In genomic region chr6:31711233-31711632, GRCh38 we compare ENCODE assay signal across 17 cellular contexts. TPM values are rescaled to one million over a fixed set of nuclear protein-coding genes. Genes with fewer than 3 reads are reported as not detected.
DNase-seq lines count a peak whose midpoint lies in the region; FAIRE-seq and TF ChIP-seq lines count a peak whose summit lies in the region.
"Had no signal": no experiment of that assay in that cellular context is flagged by ENCODE, and none has a peak within 500 bp of the region (broad histone marks: within the 10 kb centered on the region; RNA-seq: fewer than 3 reads in every experiment).

No MANE protein-coding gene starts in this region.

- H4K20me1 ChIP-seq in endothelial cell of umbilical vein (replicated peaks; ENCODE audit: control insufficient read depth, extremely low read depth, insufficient read depth, low read length), result no peaks in the 10 kb centered on the region

- POLR2A ChIA-PET in endothelial cell of umbilical vein (lab: Charles Lee), result interaction anchor here (0.5 to 1.3 kb wide), 4 partner anchors 8 to 103 kb away, joined by 3 to 7 read pairs (median 3); partner anchors contain the start of genes ABHD16A and CLIC1

- CTCF ChIA-PET in activated naive CD4-positive, alpha-beta T cell treated with anti-CD3 and anti-CD28 coated beads, Interleukin-2, amount 10 ng/mL, durations not matched to agents 7 days and 5 days (lab: Charles Lee), result interaction anchor here (1.4 to 1.8 kb wide), 2 partner anchors 19 to 80 kb away, joined by 4 to 5 read pairs; no protein-coding TSS in a partner anchor
- CTCF ChIA-PET in activated naive CD4-positive, alpha-beta T cell treated with anti-CD3 and anti-CD28 coated beads for 36 hours (lab: Charles Lee), result interaction anchor here (0.6 to 1.1 kb wide), 4 partner anchors 20 to 172 kb away, joined by 3 to 4 read pairs (median 3); no protein-coding TSS in a partner anchor
- CTCF ChIA-PET in endothelial cell of umbilical vein (lab: Charles Lee), result interaction anchor here (1.2 to 2.3 kb wide), 5 partner anchors 9 to 58 kb away, joined by 3 to 14 read pairs (median 4); partner anchors contain the start of genes ABHD16A and DDAH2

- H3K4me3 ChIP-seq in endothelial cell of umbilical vein (replicated peaks in 1 of 3; ENCODE audit: insufficient read depth in 1 of 3, low read depth in 1 of 3, low read length in 3 of 3) (no peak overlapping the region), small intestine (ENCODE audit: low read depth in 1 of 2, low read length in 2 of 2) (no peak overlapping the region)

- dilution Hi-C loops in endothelial cell of umbilical vein (cut with MboI; ENCODE audit: extremely low pct_ligation_motif_present, low sequenced_read_pairs), result no loop called here

- no peak overlapping the region for H3K4me2 ChIP-seq in endothelial cell of umbilical vein (ENCODE audit: insufficient read depth, low read length)

- no peaks in the 10 kb centered on the region for H3K9me3 ChIP-seq in endothelial cell of umbilical vein (replicated peaks; ENCODE audit: control insufficient read depth, insufficient read depth, low read length)
- H3K9me3 ChIP-seq in small intestine (ENCODE audit: control insufficient read depth, low read depth), result no peaks in the 10 kb centered on the region

- 27 to 44% (median 43%) methylated on average over 8 of the region's 8 CpGs for WGBS in small intestine, 3 donors

- TF ChIP-seq POLR2A in endothelial cell of umbilical vein (IDR thresholded peaks at IDR 0.05; ENCODE audit: low read depth, low read length) (no peak), H54 (IDR thresholded peaks at IDR 0.05; ENCODE audit: low read depth, low read length) (no peak)

- H3K79me2 ChIP-seq in endothelial cell of umbilical vein (ENCODE audit: control insufficient read depth, insufficient read depth, low read length), result no peaks in the 10 kb centered on the region
- H3K79me2 ChIP-seq: parathyroid adenoma had no signal

- H2AFZ ChIP-seq in endothelial cell of umbilical vein (ENCODE audit: low read depth, low read length), result peak overlapping the region; percentile 52
- H2AFZ ChIP-seq: parathyroid adenoma had no signal

- intact Hi-C loops in activated naive CD4-positive, alpha-beta T cell treated with anti-CD3 and anti-CD28 coated beads for 36 hours (cut with micrococcal nuclease), result no loop called here
- intact Hi-C loops in endothelial cell of umbilical vein (cut with micrococcal nuclease), result no loop called here
- intact Hi-C loops in activated T-helper 2 cell treated with anti-CD3 and anti-CD28 coated beads, Interferon-gamma antibody, Interleukin-2, Interleukin-4, amounts not matched to agents 10 μg/mL and 5 μg/mL and 100 μg/mL, durations not matched to agents 14 hours and 24 hours and 36 hours (cut with micrococcal nuclease), result no loop called here

- no peaks in the 10 kb centered on the region for H3K27me3 ChIP-seq in endothelial cell of umbilical vein (ENCODE audit: control insufficient read depth in 2 of 2, insufficient read depth in 2 of 2, low read length in 2 of 2)
- no peaks in the 10 kb centered on the region for H3K27me3 ChIP-seq in small intestine (ENCODE audit: control insufficient read depth in 2 of 2, insufficient read depth in 2 of 2, low read length in 2 of 2)

- H3K27ac ChIP-seq in endothelial cell of umbilical vein (ENCODE audit: insufficient read depth, low read depth, low read length) (no peak overlapping the region), small intestine (ENCODE audit: low read depth in 1 of 2, low read length in 1 of 2) (no peak overlapping the region)
- H3K27ac ChIP-seq: parathyroid adenoma had no signal

- peaks cover 27% of the 10 kb centered on the region for H3K4me1 Mint-ChIP-seq in activated naive CD4-positive, alpha-beta T cell treated with anti-CD3 and anti-CD28 coated beads, Interleukin-2, amount 10 ng/mL, durations not matched to agents 7 days and 5 days
- H3K4me1 Mint-ChIP-seq in activated naive CD4-positive, alpha-beta T cell treated with anti-CD3 and anti-CD28 coated beads for 36 hours (ENCODE audit: low read depth), result peaks cover 8% of the 10 kb centered on the region
- H3K4me1 Mint-ChIP-seq in activated T-helper 2 cell treated with anti-CD3 and anti-CD28 coated beads, Interferon-gamma antibody, Interleukin-2, Interleukin-4, amounts not matched to agents 10 μg/mL and 5 μg/mL and 100 μg/mL, durations not matched to agents 14 hours and 24 hours and 36 hours (ENCODE audit: low read depth), result peaks cover 9% of the 10 kb centered on the region

- H3K36me3 ChIP-seq in endothelial cell of umbilical vein (ENCODE audit: control insufficient read depth in 2 of 2, extremely low read depth in 1 of 2, insufficient read depth in 2 of 2, low read length in 2 of 2) (no peaks in the 10 kb centered on the region), small intestine (ENCODE audit: control insufficient read depth in 2 of 2, insufficient read depth in 2 of 2, low read length in 2 of 2) (no peaks in the 10 kb centered on the region)

- no peak overlapping the region for H3K4me3 Mint-ChIP-seq in activated naive CD4-positive, alpha-beta T cell treated with anti-CD3 and anti-CD28 coated beads, Interleukin-2, amount 10 ng/mL, durations not matched to agents 7 days and 5 days
- no peak overlapping the region for H3K4me3 Mint-ChIP-seq in activated naive CD4-positive, alpha-beta T cell treated with anti-CD3 and anti-CD28 coated beads for 36 hours
- H3K4me3 Mint-ChIP-seq in activated T-helper 2 cell treated with anti-CD3 and anti-CD28 coated beads, Interferon-gamma antibody, Interleukin-2, Interleukin-4, amounts not matched to agents 10 μg/mL and 5 μg/mL and 100 μg/mL, durations not matched to agents 14 hours and 24 hours and 36 hours (ENCODE audit: low read depth), result no peak overlapping the region
- H3K4me3 Mint-ChIP-seq: T-helper 2 cell treated with Interferon-gamma antibody and Interleukin-4, amounts not matched to agents 5 μg/mL and 100 μg/mL, for 36 hours had no signal

- H3K27ac Mint-ChIP-seq in activated naive CD4-positive, alpha-beta T cell treated with anti-CD3 and anti-CD28 coated beads, Interleukin-2, amount 10 ng/mL, durations not matched to agents 7 days and 5 days, result peak overlapping the region; percentile 58
- no peak overlapping the region for H3K27ac Mint-ChIP-seq in activated naive CD4-positive, alpha-beta T cell treated with anti-CD3 and anti-CD28 coated beads for 36 hours
- H3K27ac Mint-ChIP-seq in activated T-helper 2 cell treated with anti-CD3 and anti-CD28 coated beads, Interferon-gamma antibody, Interleukin-2, Interleukin-4, amounts not matched to agents 10 μg/mL and 5 μg/mL and 100 μg/mL, durations not matched to agents 14 hours and 24 hours and 36 hours, result no peak overlapping the region

- no peaks in the 10 kb centered on the region for H3K9me1 ChIP-seq in endothelial cell of umbilical vein (replicated peaks; ENCODE audit: control insufficient read depth, extremely low read depth, insufficient read depth, low read length)

- no peak for DNase-seq in activated naive CD4-positive, alpha-beta T cell treated with anti-CD3 and anti-CD28 coated beads, Interleukin-2, amount 10 ng/mL, durations not matched to agents 7 days and 5 days
- DNase-seq in activated naive CD4-positive, alpha-beta T cell treated with anti-CD3 and anti-CD28 coated beads for 36 hours, result no peak
- peak; percentile 19 for DNase-seq in NOMO-1 treated with dmso at 0.1 percent for 144 hours (lab: John Stamatoyannopoulos, UW; ENCODE audit: unreplicated experiment)
- DNase-seq in endothelial cell of umbilical vein (ENCODE audit: low read depth, low spot score), result peak; percentile 20
- peak; percentile 61 for DNase-seq in small intestine
- no peak for DNase-seq in amygdala (lab: John Stamatoyannopoulos, UW)
- DNase-seq in activated T-helper 2 cell treated with anti-CD3 and anti-CD28 coated beads, Interferon-gamma antibody, Interleukin-2, Interleukin-4, amounts not matched to agents 10 μg/mL and 5 μg/mL and 100 μg/mL, durations not matched to agents 14 hours and 24 hours and 36 hours (ENCODE audit: low spot score), result no peak
- DNase-seq in H54 (ENCODE audit: insufficient read length, low spot score), result no peak

- H3K27me3 Mint-ChIP-seq in activated naive CD4-positive, alpha-beta T cell treated with anti-CD3 and anti-CD28 coated beads, Interleukin-2, amount 10 ng/mL, durations not matched to agents 7 days and 5 days, result peaks cover 66% of the 10 kb centered on the region
- H3K27me3 Mint-ChIP-seq in activated naive CD4-positive, alpha-beta T cell treated with anti-CD3 and anti-CD28 coated beads for 36 hours (ENCODE audit: low read depth), result no peaks in the 10 kb centered on the region
- peaks cover 9% of the 10 kb centered on the region for H3K27me3 Mint-ChIP-seq in activated T-helper 2 cell treated with anti-CD3 and anti-CD28 coated beads, Interferon-gamma antibody, Interleukin-2, Interleukin-4, amounts not matched to agents 10 μg/mL and 5 μg/mL and 100 μg/mL, durations not matched to agents 14 hours and 24 hours and 36 hours (ENCODE audit: low read depth)

- no peak for TF ChIP-seq CTCF in endothelial cell of umbilical vein (IDR thresholded peaks at IDR 0.05; ENCODE audit: extremely low read depth in 1 of 2, insufficient read depth in 1 of 2, low read depth in 1 of 2, low read length in 2 of 2)

- no peaks in the 10 kb centered on the region for H3K36me3 Mint-ChIP-seq in activated naive CD4-positive, alpha-beta T cell treated with anti-CD3 and anti-CD28 coated beads, Interleukin-2, amount 10 ng/mL, durations not matched to agents 7 days and 5 days
- H3K36me3 Mint-ChIP-seq in activated naive CD4-positive, alpha-beta T cell treated with anti-CD3 and anti-CD28 coated beads for 36 hours (ENCODE audit: low read depth), result no peaks in the 10 kb centered on the region
- H3K36me3 Mint-ChIP-seq in activated T-helper 2 cell treated with anti-CD3 and anti-CD28 coated beads, Interferon-gamma antibody, Interleukin-2, Interleukin-4, amounts not matched to agents 10 μg/mL and 5 μg/mL and 100 μg/mL, durations not matched to agents 14 hours and 24 hours and 36 hours (ENCODE audit: low read depth), result no peaks in the 10 kb centered on the region

- H3K9ac ChIP-seq in endothelial cell of umbilical vein (replicated peaks; ENCODE audit: extremely low read depth, insufficient read depth, low read length), result no peak overlapping the region
- H3K9ac ChIP-seq: parathyroid adenoma had no signal

- FAIRE-seq in endothelial cell of umbilical vein (lab: Jason Lieb, UNC) (peak; percentile 55), small intestine (lab: Jason Lieb, UNC) (no peak), H54 (lab: Jason Lieb, UNC) (no peak)

- H3K4me1 ChIP-seq in endothelial cell of umbilical vein (ENCODE audit: control insufficient read depth, extremely low read depth, insufficient read depth, low read length) (peaks cover 8% of the 10 kb centered on the region), small intestine (ENCODE audit: control insufficient read depth in 2 of 2, insufficient read depth in 1 of 2, low read depth in 1 of 2, low read length in 1 of 2) (peaks cover 0 to 4% of the 10 kb centered on the region in 2 donors)
- H3K4me1 ChIP-seq: parathyroid adenoma had no signal

- BruUV-seq in endothelial cell of umbilical vein (replicated peaks; lab: Mats Ljungman, UMichigan), result no TSS peak

- H3K9me3 Mint-ChIP-seq in activated naive CD4-positive, alpha-beta T cell treated with anti-CD3 and anti-CD28 coated beads, Interleukin-2, amount 10 ng/mL, durations not matched to agents 7 days and 5 days, result no peaks in the 10 kb centered on the region
- no peaks in the 10 kb centered on the region for H3K9me3 Mint-ChIP-seq in activated naive CD4-positive, alpha-beta T cell treated with anti-CD3 and anti-CD28 coated beads for 36 hours
- no peaks in the 10 kb centered on the region for H3K9me3 Mint-ChIP-seq in activated T-helper 2 cell treated with anti-CD3 and anti-CD28 coated beads, Interferon-gamma antibody, Interleukin-2, Interleukin-4, amounts not matched to agents 10 μg/mL and 5 μg/mL and 100 μg/mL, durations not matched to agents 14 hours and 24 hours and 36 hours
- H3K9me3 Mint-ChIP-seq: T-helper 2 cell treated with Interferon-gamma antibody and Interleukin-4, amounts not matched to agents 5 μg/mL and 100 μg/mL, for 36 hours had no signal

RNA-seq across cellular contexts. Expression of gene LY6G6D, which starts 3.9 kb away (rescaled TPM):
- not detected for total RNA-seq in activated naive CD4-positive, alpha-beta T cell treated with anti-CD3 and anti-CD28 coated beads for 36 hours
- not detected in 2 replicates for total RNA-seq in endothelial cell of umbilical vein
- polyA plus RNA-seq in endothelial cell of umbilical vein, result not detected in 2 replicates
- not detected in 2 replicates for polyA plus RNA-seq in endothelial cell of umbilical vein (2011; cell fraction: cytosol; rRNA removed)
- not detected in 2 replicates for polyA plus RNA-seq in endothelial cell of umbilical vein (2011; cell fraction: nucleus; rRNA removed)
- polyA plus RNA-seq in endothelial cell of umbilical vein (2012), result not detected in 2 replicates
- polyA minus RNA-seq in endothelial cell of umbilical vein, result not detected in 2 replicates
- not detected for polyA minus RNA-seq in endothelial cell of umbilical vein (2011; cell fraction: cytosol; rRNA and poly(A)+ RNA removed)
- polyA minus RNA-seq in endothelial cell of umbilical vein (2011; cell fraction: nucleus; rRNA and poly(A)+ RNA removed), result not detected in 2 replicates
- not detected for polyA plus RNA-seq in small intestine
- not detected in 2 replicates for total RNA-seq in activated T-helper 2 cell treated with anti-CD3 and anti-CD28 coated beads, Interferon-gamma antibody, Interleukin-2, Interleukin-4, amounts not matched to agents 10 μg/mL and 5 μg/mL and 100 μg/mL, durations not matched to agents 14 hours and 24 hours and 36 hours
- total RNA-seq: A673; activated CD8-positive, alpha-beta memory T cell treated with anti-CD3 and anti-CD28 coated beads for 36 hours; chondrocyte; fibroblast of lung; lung microvascular endothelial cell; RPMI7951; ureter had no signal
- polyA plus RNA-seq: fibroblast of lung had no signal

RNA-seq across cellular contexts. Expression of gene LY6G6F, which starts 4.6 kb away (rescaled TPM):
- not detected for total RNA-seq in activated naive CD4-positive, alpha-beta T cell treated with anti-CD3 and anti-CD28 coated beads for 36 hours
- not detected in 2 replicates for total RNA-seq in endothelial cell of umbilical vein
- polyA plus RNA-seq in endothelial cell of umbilical vein (not detected in 2 replicates), small intestine (not detected)
- polyA plus RNA-seq in endothelial cell of umbilical vein (2011; cell fraction: cytosol; rRNA removed), result not detected in 2 replicates
- polyA plus RNA-seq in endothelial cell of umbilical vein (2011; cell fraction: nucleus; rRNA removed), result not detected in 2 replicates
- polyA plus RNA-seq in endothelial cell of umbilical vein (2012), result not detected in 2 replicates
- not detected in 2 replicates for polyA minus RNA-seq in endothelial cell of umbilical vein
- not detected for polyA minus RNA-seq in endothelial cell of umbilical vein (2011; cell fraction: cytosol; rRNA and poly(A)+ RNA removed)
- polyA minus RNA-seq in endothelial cell of umbilical vein (2011; cell fraction: nucleus; rRNA and poly(A)+ RNA removed), result not detected in 2 replicates
- total RNA-seq in activated T-helper 2 cell treated with anti-CD3 and anti-CD28 coated beads, Interferon-gamma antibody, Interleukin-2, Interleukin-4, amounts not matched to agents 10 μg/mL and 5 μg/mL and 100 μg/mL, durations not matched to agents 14 hours and 24 hours and 36 hours, result not detected in 2 replicates
- total RNA-seq: A673; activated CD8-positive, alpha-beta memory T cell treated with anti-CD3 and anti-CD28 coated beads for 36 hours; chondrocyte; fibroblast of lung; lung microvascular endothelial cell; RPMI7951; ureter had no signal
- polyA plus RNA-seq: fibroblast of lung had no signal

RNA-seq across cellular contexts. Expression of gene ABHD16A, which starts 8.1 kb away (rescaled TPM):
- total RNA-seq in activated naive CD4-positive, alpha-beta T cell treated with anti-CD3 and anti-CD28 coated beads for 36 hours, result 10 to 100 TPM; 19.9 to 22.5 TPM
- total RNA-seq in endothelial cell of umbilical vein, result 41.3 and 48.9 TPM in 2 replicates
- polyA plus RNA-seq in endothelial cell of umbilical vein (60.1 and 60.3 TPM in 2 replicates), small intestine (10 to 100 TPM; 34.6 to 53.2 (median 47.3) TPM)
- polyA plus RNA-seq in endothelial cell of umbilical vein (2011; cell fraction: cytosol; rRNA removed), result 42.2 and 43.2 TPM in 2 replicates
- 140 and 162 TPM in 2 replicates for polyA plus RNA-seq in endothelial cell of umbilical vein (2011; cell fraction: nucleus; rRNA removed)
- 31.1 and 32.2 TPM in 2 replicates for polyA plus RNA-seq in endothelial cell of umbilical vein (2012)
- polyA minus RNA-seq in endothelial cell of umbilical vein, result 70.6 and 88.1 TPM in 2 replicates
- polyA minus RNA-seq in endothelial cell of umbilical vein (2011; cell fraction: cytosol; rRNA and poly(A)+ RNA removed), result 20.5 TPM
- polyA minus RNA-seq in endothelial cell of umbilical vein (2011; cell fraction: nucleus; rRNA and poly(A)+ RNA removed), result 30.1 and 30.6 TPM in 2 replicates
- 51.4 and 52.7 TPM in 2 replicates for total RNA-seq in activated T-helper 2 cell treated with anti-CD3 and anti-CD28 coated beads, Interferon-gamma antibody, Interleukin-2, Interleukin-4, amounts not matched to agents 10 μg/mL and 5 μg/mL and 100 μg/mL, durations not matched to agents 14 hours and 24 hours and 36 hours

RNA-seq across cellular contexts. Expression of gene LY6G6C, which starts 10.3 kb away (rescaled TPM):
- total RNA-seq in activated naive CD4-positive, alpha-beta T cell treated with anti-CD3 and anti-CD28 coated beads for 36 hours, result not detected
- total RNA-seq in endothelial cell of umbilical vein, result 0.35 TPM in 1 of 2 replicates, not detected in the other
- polyA plus RNA-seq in endothelial cell of umbilical vein, result 0.33 and 0.41 TPM in 2 replicates
- polyA plus RNA-seq in endothelial cell of umbilical vein (2011; cell fraction: cytosol; rRNA removed), result 0.14 TPM in 1 of 2 replicates, not detected in the other
- 1.6 and 1.8 TPM in 2 replicates for polyA plus RNA-seq in endothelial cell of umbilical vein (2011; cell fraction: nucleus; rRNA removed)
- 0.19 TPM in 1 of 2 replicates, not detected in the other for polyA plus RNA-seq in endothelial cell of umbilical vein (2012)
- not detected in 2 replicates for polyA minus RNA-seq in endothelial cell of umbilical vein
- not detected for polyA minus RNA-seq in endothelial cell of umbilical vein (2011; cell fraction: cytosol; rRNA and poly(A)+ RNA removed)
- 0.67 TPM in 2 replicates for polyA minus RNA-seq in endothelial cell of umbilical vein (2011; cell fraction: nucleus; rRNA and poly(A)+ RNA removed)
- polyA plus RNA-seq in small intestine, result not detected
- not detected in 2 replicates for total RNA-seq in activated T-helper 2 cell treated with anti-CD3 and anti-CD28 coated beads, Interferon-gamma antibody, Interleukin-2, Interleukin-4, amounts not matched to agents 10 μg/mL and 5 μg/mL and 100 μg/mL, durations not matched to agents 14 hours and 24 hours and 36 hours
- total RNA-seq: activated CD8-positive, alpha-beta memory T cell treated with anti-CD3 and anti-CD28 coated beads for 36 hours; fibroblast of lung; lung microvascular endothelial cell; RPMI7951; ureter had no signal
- polyA plus RNA-seq: fibroblast of lung had no signal

RNA-seq across cellular contexts. Expression of gene MPIG6B, which starts 11.9 kb away (rescaled TPM):
- total RNA-seq in activated naive CD4-positive, alpha-beta T cell treated with anti-CD3 and anti-CD28 coated beads for 36 hours, result under 1 TPM in 1 of 2 experiments, not detected in 1; 0.49 TPM
- not detected in 2 replicates for total RNA-seq in endothelial cell of umbilical vein
- polyA plus RNA-seq in endothelial cell of umbilical vein (not detected in 2 replicates), small intestine (under 1 TPM in 1 of 3 donors, not detected in 2; 0.13 TPM)
- not detected in 2 replicates for polyA plus RNA-seq in endothelial cell of umbilical vein (2011; cell fraction: cytosol; rRNA removed)
- not detected in 2 replicates for polyA plus RNA-seq in endothelial cell of umbilical vein (2011; cell fraction: nucleus; rRNA removed)
- 0.08 and 0.21 TPM in 2 replicates for polyA plus RNA-seq in endothelial cell of umbilical vein (2012)
- not detected in 2 replicates for polyA minus RNA-seq in endothelial cell of umbilical vein
- not detected for polyA minus RNA-seq in endothelial cell of umbilical vein (2011; cell fraction: cytosol; rRNA and poly(A)+ RNA removed)
- polyA minus RNA-seq in endothelial cell of umbilical vein (2011; cell fraction: nucleus; rRNA and poly(A)+ RNA removed), result not detected in 2 replicates
- total RNA-seq in activated T-helper 2 cell treated with anti-CD3 and anti-CD28 coated beads, Interferon-gamma antibody, Interleukin-2, Interleukin-4, amounts not matched to agents 10 μg/mL and 5 μg/mL and 100 μg/mL, durations not matched to agents 14 hours and 24 hours and 36 hours, result not detected in 2 replicates
- total RNA-seq: A673, chondrocyte, fibroblast of lung, lung microvascular endothelial cell, RPMI7951 had no signal
- polyA plus RNA-seq: fibroblast of lung had no signal

Comparison
In these comparisons a context has a peak if more than half of its experiments do, and no peak if none do; other contexts are left out.
1. DNase-seq: peak in NOMO-1 treated with dmso at 0.1 percent for 144 hours (single experiment), endothelial cell of umbilical vein (single experiment) and small intestine (single experiment); none in activated naive CD4-positive, alpha-beta T cell treated with anti-CD3 and anti-CD28 coated beads, Interleukin-2, amount 10 ng/mL, durations not matched to agents 7 days and 5 days (single experiment), activated naive CD4-positive, alpha-beta T cell treated with anti-CD3 and anti-CD28 coated beads for 36 hours (single experiment), amygdala (0 of 56), activated T-helper 2 cell treated with anti-CD3 and anti-CD28 coated beads, Interferon-gamma antibody, Interleukin-2, Interleukin-4, amounts not matched to agents 10 μg/mL and 5 μg/mL and 100 μg/mL, durations not matched to agents 14 hours and 24 hours and 36 hours (single experiment) and H54 (single experiment).